ENCODE assay signal across 1 cellular context in the genomic region with DNA sequence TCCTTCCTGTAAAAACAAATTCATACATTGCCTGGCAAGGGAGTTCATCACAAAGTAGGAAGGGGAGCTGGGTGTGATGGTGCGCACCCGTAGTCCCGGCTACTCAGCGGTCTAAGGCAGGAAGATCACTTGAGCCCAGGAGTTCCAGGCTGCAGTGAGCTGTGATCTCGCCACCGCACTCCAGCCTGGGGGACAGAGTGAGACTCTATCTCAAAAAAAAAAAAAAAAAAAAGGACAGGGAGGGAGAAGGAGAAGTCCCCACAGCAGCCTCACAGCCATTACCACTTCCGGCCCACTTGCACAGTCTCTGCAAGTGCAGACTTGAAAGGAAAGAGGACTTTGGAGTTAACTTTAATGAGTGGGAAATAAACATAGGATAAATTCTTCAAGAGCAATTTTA.
TF ChIP-seq lines count a peak whose summit lies in the region.

No MANE protein-coding gene starts in this region.

TF ChIP-seq in SK-N-SH, 30 proteins besides CTCF, POLR2A, EP300 and RAD21 (continued from another document):
- TF ChIP-seq, protein P1, sequence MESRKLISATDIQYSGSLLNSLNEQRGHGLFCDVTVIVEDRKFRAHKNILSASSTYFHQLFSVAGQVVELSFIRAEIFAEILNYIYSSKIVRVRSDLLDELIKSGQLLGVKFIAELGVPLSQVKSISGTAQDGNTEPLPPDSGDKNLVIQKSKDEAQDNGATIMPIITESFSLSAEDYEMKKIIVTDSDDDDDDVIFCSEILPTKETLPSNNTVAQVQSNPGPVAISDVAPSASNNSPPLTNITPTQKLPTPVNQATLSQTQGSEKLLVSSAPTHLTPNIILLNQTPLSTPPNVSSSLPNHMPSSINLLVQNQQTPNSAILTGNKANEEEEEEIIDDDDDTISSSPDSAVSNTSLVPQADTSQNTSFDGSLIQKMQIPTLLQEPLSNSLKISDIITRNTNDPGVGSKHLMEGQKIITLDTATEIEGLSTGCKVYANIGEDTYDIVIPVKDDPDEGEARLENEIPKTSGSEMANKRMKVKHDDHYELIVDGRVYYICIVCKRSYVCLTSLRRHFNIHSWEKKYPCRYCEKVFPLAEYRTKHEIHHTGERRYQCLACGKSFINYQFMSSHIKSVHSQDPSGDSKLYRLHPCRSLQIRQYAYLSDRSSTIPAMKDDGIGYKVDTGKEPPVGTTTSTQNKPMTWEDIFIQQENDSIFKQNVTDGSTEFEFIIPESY (IDR thresholded peaks at IDR 0.05; ENCODE audit: borderline replicate concordance, low read depth) = no peak
- TF ChIP-seq TAF1 (IDR thresholded peaks at IDR 0.05; ENCODE audit: borderline replicate concordance, low read depth, low read length) (no peak), YY1 (IDR thresholded peaks at IDR 0.05; ENCODE audit: low read depth) (no peak), GABPA (IDR thresholded peaks at IDR 0.05; ENCODE audit: low read depth) (no peak), SMC3 (IDR thresholded peaks at IDR 0.05; ENCODE audit: low read depth, low read length) (no peak)
- TF ChIP-seq, protein P2, sequence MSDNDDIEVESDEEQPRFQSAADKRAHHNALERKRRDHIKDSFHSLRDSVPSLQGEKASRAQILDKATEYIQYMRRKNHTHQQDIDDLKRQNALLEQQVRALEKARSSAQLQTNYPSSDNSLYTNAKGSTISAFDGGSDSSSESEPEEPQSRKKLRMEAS (IDR thresholded peaks at IDR 0.05; ENCODE audit: low read depth) = no peak
- TF ChIP-seq, protein P3, sequence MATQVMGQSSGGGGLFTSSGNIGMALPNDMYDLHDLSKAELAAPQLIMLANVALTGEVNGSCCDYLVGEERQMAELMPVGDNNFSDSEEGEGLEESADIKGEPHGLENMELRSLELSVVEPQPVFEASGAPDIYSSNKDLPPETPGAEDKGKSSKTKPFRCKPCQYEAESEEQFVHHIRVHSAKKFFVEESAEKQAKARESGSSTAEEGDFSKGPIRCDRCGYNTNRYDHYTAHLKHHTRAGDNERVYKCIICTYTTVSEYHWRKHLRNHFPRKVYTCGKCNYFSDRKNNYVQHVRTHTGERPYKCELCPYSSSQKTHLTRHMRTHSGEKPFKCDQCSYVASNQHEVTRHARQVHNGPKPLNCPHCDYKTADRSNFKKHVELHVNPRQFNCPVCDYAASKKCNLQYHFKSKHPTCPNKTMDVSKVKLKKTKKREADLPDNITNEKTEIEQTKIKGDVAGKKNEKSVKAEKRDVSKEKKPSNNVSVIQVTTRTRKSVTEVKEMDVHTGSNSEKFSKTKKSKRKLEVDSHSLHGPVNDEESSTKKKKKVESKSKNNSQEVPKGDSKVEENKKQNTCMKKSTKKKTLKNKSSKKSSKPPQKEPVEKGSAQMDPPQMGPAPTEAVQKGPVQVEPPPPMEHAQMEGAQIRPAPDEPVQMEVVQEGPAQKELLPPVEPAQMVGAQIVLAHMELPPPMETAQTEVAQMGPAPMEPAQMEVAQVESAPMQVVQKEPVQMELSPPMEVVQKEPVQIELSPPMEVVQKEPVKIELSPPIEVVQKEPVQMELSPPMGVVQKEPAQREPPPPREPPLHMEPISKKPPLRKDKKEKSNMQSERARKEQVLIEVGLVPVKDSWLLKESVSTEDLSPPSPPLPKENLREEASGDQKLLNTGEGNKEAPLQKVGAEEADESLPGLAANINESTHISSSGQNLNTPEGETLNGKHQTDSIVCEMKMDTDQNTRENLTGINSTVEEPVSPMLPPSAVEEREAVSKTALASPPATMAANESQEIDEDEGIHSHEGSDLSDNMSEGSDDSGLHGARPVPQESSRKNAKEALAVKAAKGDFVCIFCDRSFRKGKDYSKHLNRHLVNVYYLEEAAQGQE (IDR thresholded peaks at IDR 0.05; ENCODE audit: low read depth, low read length) = no peak
